22 cellular contexts compared by ENCODE assay signal in genomic region chrX:23478056-23478455, GRCh38.
DNase-seq lines count a peak whose midpoint lies in the region; ATAC-seq, FAIRE-seq and TF ChIP-seq lines count a peak whose summit lies in the region.
"Had no signal": no experiment of that assay in that cellular context is flagged by ENCODE, and none has a peak within 500 bp of the region (broad histone marks: within the 10 kb centered on the region; RNA-seq: fewer than 3 reads in every experiment).

No MANE protein-coding gene starts in this region.

- peaks cover 3% of the 10 kb centered on the region; the same call in 1 of the 2 replicates for H3K27me3 Mint-ChIP-seq in HFFc6 (ENCODE audit: insufficient read depth)
- H3K27me3 Mint-ChIP-seq: T-helper 17 cell had no signal

- H3K36me3 ChIP-seq in skeletal muscle satellite cell (ENCODE audit: insufficient read depth, low read length) = no peaks in the 10 kb centered on the region
- H3K36me3 ChIP-seq: BE2C, Peyer's patch, SJCRH30 had no signal

- peaks cover 25% of the 10 kb centered on the region for H3K4me1 Mint-ChIP-seq in HFFc6 (ENCODE audit: low read depth)
- H3K4me1 Mint-ChIP-seq: T-helper 17 cell had no signal

- TF ChIP-seq CTCF in HFFc6 (IDR thresholded peaks at IDR 0.05) (no peak), epithelial cell of esophagus (IDR thresholded peaks at IDR 0.05; ENCODE audit: insufficient read depth, low read depth, low read length, missing control alignments) (no peak), D721Med (IDR thresholded peaks at IDR 0.05; ENCODE audit: insufficient read depth, missing control alignments) (no peak)

- H3K4me2 ChIP-seq in skeletal muscle satellite cell (ENCODE audit: low read length) = peak overlapping the region; percentile 3

- no peak overlapping the region for H3K4me3 Mint-ChIP-seq in HFFc6
- H3K4me3 Mint-ChIP-seq: CD4-positive, alpha-beta memory T cell; T-helper 17 cell had no signal

- H3K4me1 ChIP-seq in skeletal muscle satellite cell (ENCODE audit: control insufficient read depth, insufficient read depth, low read length) = peaks cover 14% of the 10 kb centered on the region
- H3K4me1 ChIP-seq: BE2C, Peyer's patch had no signal

- ATAC-seq in GM19324 (IDR thresholded peaks at IDR 0.05; ENCODE audit: low FRiP score, unreplicated experiment) (no peak), HG03442 (IDR thresholded peaks at IDR 0.05; ENCODE audit: unreplicated experiment) (no peak)
- ATAC-seq: GM12878, T-helper 17 cell had no signal

- H3K4me3 ChIP-seq in epithelial cell of esophagus (ENCODE audit: low read length) (no peak overlapping the region), skeletal muscle satellite cell (ENCODE audit: low read length) (no peak overlapping the region)
- H3K4me3 ChIP-seq: GM12878, Peyer's patch, SJCRH30 had no signal

- H3K9me3 ChIP-seq in skeletal muscle satellite cell (replicated peaks; ENCODE audit: low read length) = no peaks in the 10 kb centered on the region
- H3K9me3 ChIP-seq: BE2C, Peyer's patch had no signal

- H3K27ac Mint-ChIP-seq in HFFc6 = no peak overlapping the region
- H3K27ac Mint-ChIP-seq: CD4-positive, alpha-beta memory T cell; T-helper 17 cell had no signal

- FAIRE-seq in RCC 7860 (lab: Jason Lieb, UNC) (peak; percentile 47), D721Med (lab: Jason Lieb, UNC) (no peak)
- FAIRE-seq: GM12878, GM18507 had no signal

- H3K36me3 Mint-ChIP-seq in HFFc6 (ENCODE audit: low read depth) = no peaks in the 10 kb centered on the region
- H3K36me3 Mint-ChIP-seq: CD4-positive, alpha-beta memory T cell had no signal

- H3K9ac ChIP-seq in skeletal muscle satellite cell (ENCODE audit: low read depth, low read length) = no peak overlapping the region

- no peaks in the 10 kb centered on the region for H3K27me3 ChIP-seq in skeletal muscle satellite cell (ENCODE audit: control insufficient read depth, insufficient read depth, low read length)
- H3K27me3 ChIP-seq: BE2C, Peyer's patch, SJCRH30 had no signal

- peaks cover 14% of the 10 kb centered on the region for H3K9me3 Mint-ChIP-seq in HFFc6

- no peak overlapping the region for H3K27ac ChIP-seq in substantia nigra (ENCODE audit: low read depth, low read length, poor library complexity, severe bottlenecking)
- H3K27ac ChIP-seq: Peyer's patch, SJCRH30 had no signal

- DNase-seq in HFFc6 (peak; percentile 26), RCC 7860 (ENCODE audit: low spot score) (peak; percentile 32), epithelial cell of esophagus (ENCODE audit: low read depth) (peak; percentile 3), substantia nigra (lab: John Stamatoyannopoulos, UW) (no peak), D721Med (ENCODE audit: insufficient read length, low spot score) (no peak)
- DNase-seq: BE2C; Calu3; CD4-positive, alpha-beta memory T cell; DMS79; GDM1; H7; NCI-H1436 treated with DMSO at 0.1 percent for 48 hours; NCI-H2029 treated with DMSO at 0.1 percent for 48 hours; NCI-H524; Peyer's patch; SJCRH30; T-helper 17 cell had no signal

Comparison
In these comparisons a context has a peak if more than half of its experiments do, and no peak if none do; other contexts are left out.
1. DNase-seq: peak in HFFc6 (single experiment), RCC 7860 (single experiment) and epithelial cell of esophagus (single experiment); none in substantia nigra (0 of 49) and D721Med (single experiment).